26 cellular contexts compared by ENCODE assay signal in the genomic region with DNA sequence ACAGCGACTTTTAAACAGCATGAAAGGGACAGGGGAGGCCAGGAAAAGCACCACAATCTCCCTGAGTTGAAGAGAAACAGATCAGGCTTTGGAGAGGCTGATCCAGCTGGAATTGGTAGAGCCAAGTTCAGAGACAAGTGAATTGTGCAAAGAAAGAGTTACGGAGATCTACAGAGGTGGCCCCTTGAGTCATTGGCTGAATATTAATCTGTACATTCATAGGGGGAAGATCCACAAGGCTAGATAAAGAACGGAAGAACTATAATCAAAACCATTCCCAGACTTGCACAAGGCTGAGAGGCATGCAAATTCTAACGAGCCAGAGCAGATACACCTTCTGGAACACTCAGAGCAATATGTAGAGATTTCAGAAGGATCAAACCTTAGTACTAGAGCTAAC. TPM values are rescaled to one million over a fixed set of nuclear protein-coding genes. Genes with fewer than 3 reads are reported as not detected.
DNase-seq lines count a peak whose midpoint lies in the region; ATAC-seq, FAIRE-seq and TF ChIP-seq lines count a peak whose summit lies in the region.
"Had no signal": no experiment of that assay in that cellular context is flagged by ENCODE, and none has a peak within 500 bp of the region (broad histone marks: within the 10 kb centered on the region; RNA-seq: fewer than 3 reads in every experiment).

No MANE protein-coding gene starts in this region.

- no peaks in the 10 kb centered on the region for H3K27me3 Mint-ChIP-seq in HFFc6 (ENCODE audit: insufficient read depth)
- H3K27me3 Mint-ChIP-seq in activated T-cell treated with anti-CD3 and anti-CD28 coated beads, Interleukin-2, amount 50 U/mL, for 72 hours (ENCODE audit: low read depth), result peaks cover 52% of the 10 kb centered on the region

- no peak for FAIRE-seq in bronchial epithelial cell (lab: Jason Lieb, UNC)
- FAIRE-seq: endothelial cell of umbilical vein had no signal

- peak overlapping the region; percentile 80 for H3K27ac Mint-ChIP-seq in HFFc6
- H3K27ac Mint-ChIP-seq in activated T-cell treated with anti-CD3 and anti-CD28 coated beads, Interleukin-2, amount 50 U/mL, for 72 hours, result no peak overlapping the region
- H3K27ac Mint-ChIP-seq: activated naive CD8-positive, alpha-beta T cell treated with anti-CD3 and anti-CD28 coated beads, Interleukin-2, amount 50 U/mL, for 24 hours; progenitor cell of endocrine pancreas had no signal

- ATAC-seq in activated T-cell treated with anti-CD3 and anti-CD28 coated beads, Interleukin-2, amount 50 U/mL, for 72 hours (replicated peaks in 1 of 2), result no peak
- ATAC-seq in left colon, result no peak
- no peak for ATAC-seq in HG03469 (IDR thresholded peaks at IDR 0.05; ENCODE audit: unreplicated experiment)
- ATAC-seq: activated naive CD8-positive, alpha-beta T cell treated with anti-CD3 and anti-CD28 coated beads, Interleukin-2, amount 50 U/mL, for 24 hours had no signal

- intact Hi-C loops in left colon (cut with DNase I, micrococcal nuclease), result no loop called here

- peaks cover 23% of the 10 kb centered on the region for H3K36me3 Mint-ChIP-seq in HFFc6 (ENCODE audit: low read depth)
- H3K36me3 Mint-ChIP-seq in activated T-cell treated with anti-CD3 and anti-CD28 coated beads, Interleukin-2, amount 50 U/mL, for 72 hours (ENCODE audit: insufficient read depth in 2 of 2), result peaks cover 0 to 1% of the 10 kb centered on the region in 2 donors

- no peaks in the 10 kb centered on the region for H3K36me3 ChIP-seq in bronchial epithelial cell (ENCODE audit: control insufficient read depth, insufficient read depth, low read length)
- H3K36me3 ChIP-seq: cardiac muscle cell, left ventricle myocardium inferior, MG63, thyroid gland had no signal

- peak overlapping the region; percentile 68 for H3K4me3 Mint-ChIP-seq in HFFc6
- no peak overlapping the region for H3K4me3 Mint-ChIP-seq in activated T-cell treated with anti-CD3 and anti-CD28 coated beads, Interleukin-2, amount 50 U/mL, for 72 hours
- H3K4me3 Mint-ChIP-seq: activated naive CD8-positive, alpha-beta T cell treated with anti-CD3 and anti-CD28 coated beads, Interleukin-2, amount 50 U/mL, for 24 hours had no signal

- no peak overlapping the region for H3K4me3 ChIP-seq in bronchial epithelial cell (ENCODE audit: low read depth, low read length)
- H3K4me3 ChIP-seq: cardiac muscle cell, left ventricle myocardium inferior, MG63, thyroid gland had no signal

- peak; percentile 55 for DNase-seq in AG09319 (ENCODE audit: extremely low read depth, low read depth)
- peak; percentile 56 for DNase-seq in HFFc6
- peak; percentile 80 for DNase-seq in bronchial epithelial cell (ENCODE audit: low read depth)
- peak; percentile 4 for DNase-seq in glomerular visceral epithelial cell (ENCODE audit: extremely low spot score)
- DNase-seq in activated T-cell treated with anti-CD3 and anti-CD28 coated beads, Interleukin-2, amount 50 U/mL, for 72 hours, result no peak
- no peak for DNase-seq in NCI-H1930 (lab: John Stamatoyannopoulos, UW)
- no peak for DNase-seq in left colon
- DNase-seq: activated CD8-positive, alpha-beta memory T cell treated with anti-CD3 and anti-CD28 coated beads, Interleukin-2, amount 50 U/mL, for 4 hours; activated effector memory CD4-positive, alpha-beta T cell treated with Interleukin-2 at 50 U/mL for 16 hours; activated naive CD8-positive, alpha-beta T cell treated with anti-CD3 and anti-CD28 coated beads, Interleukin-2, amount 50 U/mL, for 24 hours; AML-193; glutamatergic neuron; left ventricle myocardium inferior; MG63; NCI-H1694; NCI-H69; SIG-M5; stimulated activated naive CD4-positive, alpha-beta T cell; thyroid gland had no signal

- no peaks in the 10 kb centered on the region for H3K27me3 ChIP-seq in bronchial epithelial cell (ENCODE audit: control insufficient read depth, insufficient read depth, low read length)
- H3K27me3 ChIP-seq: MG63, thyroid gland had no signal

- H3K4me1 Mint-ChIP-seq in HFFc6 (ENCODE audit: low read depth), result peaks cover 43% of the 10 kb centered on the region
- no peaks in the 10 kb centered on the region for H3K4me1 Mint-ChIP-seq in activated T-cell treated with anti-CD3 and anti-CD28 coated beads, Interleukin-2, amount 50 U/mL, for 72 hours (ENCODE audit: low read depth)
- H3K4me1 Mint-ChIP-seq: activated naive CD8-positive, alpha-beta T cell treated with anti-CD3 and anti-CD28 coated beads, Interleukin-2, amount 50 U/mL, for 24 hours had no signal

- TF ChIP-seq CTCF in AG09319 (IDR thresholded peaks at IDR 0.05; ENCODE audit: low read depth, low read length), result no peak
- TF ChIP-seq CTCF in HFFc6 (IDR thresholded peaks at IDR 0.05), result no peak
- no peak for TF ChIP-seq CTCF in bronchial epithelial cell (IDR thresholded peaks at IDR 0.05; ENCODE audit: insufficient read depth, low read length, severe bottlenecking)

- peaks cover 14% of the 10 kb centered on the region for H3K9me3 Mint-ChIP-seq in HFFc6
- H3K9me3 Mint-ChIP-seq in activated T-cell treated with anti-CD3 and anti-CD28 coated beads, Interleukin-2, amount 50 U/mL, for 72 hours, result peaks cover 0 to 5% of the 10 kb centered on the region in 2 donors

RNA-seq across cellular contexts. Expression of a gene that starts 14.2 kb away (rescaled TPM):
- 1 to 10 TPM in 5 of 6 experiments, under 1 TPM in 1; 0.74 to 3.2 (median 2.7) TPM for total RNA-seq in HFFc6 (2021; fragmentation: NEBNext Ultra II Directional; extraction: Animal tissue kit (Norgen Biotek cat#: 25700))
- total RNA-seq in bronchial epithelial cell (3.1 and 3.4 TPM in 2 replicates), left colon (under 1 TPM; 0.27 to 0.42 TPM)
- not detected for total RNA-seq in activated T-cell treated with anti-CD3 and anti-CD28 coated beads, Interleukin-2, amount 50 U/mL, for 72 hours
- total RNA-seq: cardiac muscle cell; dermis microvascular lymphatic vessel endothelial cell; endothelial cell of umbilical vein; left ventricle myocardium inferior; skeletal muscle tissue; T-helper 2 cell treated with Interferon-gamma antibody and Interleukin-4, amounts not matched to agents 100 ng/mL and 5 ng/mL, for 36 hours had no signal

Comparison
In these comparisons a context has a peak if more than half of its experiments do, and no peak if none do; other contexts are left out.
1. DNase-seq: peak in AG09319 (single experiment), HFFc6 (single experiment), bronchial epithelial cell (single experiment) and glomerular visceral epithelial cell (single experiment); none in activated T-cell treated with anti-CD3 and anti-CD28 coated beads, Interleukin-2, amount 50 U/mL, for 72 hours (0 of 2), NCI-H1930 (0 of 2) and left colon (0 of 2).